Comparison of ENCODE assay signal across 10 cellular contexts in the genomic region with DNA sequence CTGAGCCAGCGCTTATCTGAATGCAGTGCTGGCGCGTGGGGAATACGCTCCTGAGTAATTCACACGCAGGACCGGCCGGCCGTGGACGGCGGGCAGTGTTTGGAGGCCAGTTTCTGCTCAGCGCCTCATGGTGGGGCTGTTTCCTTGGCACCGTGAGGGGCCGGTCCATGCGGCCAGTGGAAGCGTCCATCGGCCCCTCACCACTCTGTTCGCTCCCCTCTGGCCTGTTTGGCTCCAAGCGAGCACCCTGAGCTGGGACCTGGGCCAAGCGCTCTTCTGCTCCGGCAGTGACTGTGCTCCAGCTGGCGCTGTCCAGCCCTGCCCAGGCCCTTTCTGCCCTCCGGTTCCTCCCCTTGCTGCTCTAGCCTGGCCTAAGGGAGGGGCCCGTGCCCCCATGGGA. TPM values are rescaled to one million over a fixed set of nuclear protein-coding genes. Genes with fewer than 3 reads are reported as not detected.
DNase-seq lines count a peak whose midpoint lies in the region; ATAC-seq, FAIRE-seq and TF ChIP-seq lines count a peak whose summit lies in the region.
"Had no signal": no experiment of that assay in that cellular context is flagged by ENCODE, and none has a peak within 500 bp of the region (broad histone marks: within the 10 kb centered on the region; RNA-seq: fewer than 3 reads in every experiment).

No MANE protein-coding gene starts in this region.

- no peak for TF ChIP-seq EP300 in ovary (IDR thresholded peaks at IDR 0.05)

- FAIRE-seq in frontal cortex (lab: Jason Lieb, UNC), result no peak

- DNase-seq in ELF-1 (ENCODE audit: low read depth, low spot score), result peak; percentile 34
- DNase-seq in frontal cortex (ENCODE audit: low spot score in 2 of 2), result peak; percentile 82 to 83
- peak in 4 of 5 donors; percentile 22 to 48 (median 38) for DNase-seq in ovary
- DNase-seq in COLO829 (ENCODE audit: low spot score), result no peak
- DNase-seq in NCI-H345 treated with DMSO at 0.1 percent for 48 hours (lab: John Stamatoyannopoulos, UW; ENCODE audit: unreplicated experiment), result no peak
- no peak for DNase-seq in coronary artery (ENCODE audit: low spot score)
- DNase-seq: GDM1, upper lobe of left lung had no signal

- no peaks in the 10 kb centered on the region for H3K27me3 ChIP-seq in ovary

- H3K9me3 ChIP-seq in ovary, result no peaks in the 10 kb centered on the region
- H3K9me3 ChIP-seq: upper lobe of left lung had no signal

- H3K4me1 ChIP-seq in ovary (ENCODE audit: insufficient read depth), result no peaks in the 10 kb centered on the region

- intact Hi-C loops in ovary (cut with DNase I), result loop anchor here in 2 of 4 donors (5.0 to 10.0 kb wide), 2 partner anchors 553 to 1545 kb away; no protein-coding TSS in a partner anchor

- peak; percentile 69 for TF ChIP-seq CTCF in VCaP (conservative IDR thresholded peaks at IDR 0.05)
- TF ChIP-seq CTCF in ovary (IDR thresholded peaks at IDR 0.05), result no peak
- TF ChIP-seq CTCF in coronary artery (IDR thresholded peaks at IDR 0.05), result no peak

- H3K36me3 ChIP-seq in ovary, result no peaks in the 10 kb centered on the region
- H3K36me3 ChIP-seq: upper lobe of left lung had no signal

- WGBS in ovary, 3 donors, result 12 to 18% (median 14%) methylated on average over 14 to 23 of the region's 23 CpGs

- H3K27ac ChIP-seq in VCaP, result peak overlapping the region; percentile 56; the same call in 1 of the 2 replicates
- no peak overlapping the region for H3K27ac ChIP-seq in ovary
- no peak overlapping the region for H3K27ac ChIP-seq in coronary artery
- H3K27ac ChIP-seq: upper lobe of left lung had no signal

- TF ChIP-seq POLR2A in ovary (IDR thresholded peaks at IDR 0.05), result no peak

- no peak for ATAC-seq in HG03025 (IDR thresholded peaks at IDR 0.05; ENCODE audit: low FRiP score, unreplicated experiment)

- no peak overlapping the region for H3K4me3 ChIP-seq in ovary
- no peak overlapping the region for H3K4me3 ChIP-seq in coronary artery
- H3K4me3 ChIP-seq: upper lobe of left lung had no signal

RNA-seq across cellular contexts. Expression of a gene that starts 16.3 kb away (rescaled TPM):
- 9.0 TPM for total RNA-seq in frontal cortex
- under 1 TPM in 6 of 7 donors, not detected in 1; 0.05 to 0.84 (median 0.47) TPM for total RNA-seq in ovary
- polyA plus RNA-seq in ovary, result under 1 TPM; 0.08 to 0.19 TPM

RNA-seq across cellular contexts. Expression of a gene that starts 47.4 kb away (rescaled TPM):
- total RNA-seq in frontal cortex (20.0 TPM), ovary (10 to 100 TPM; 14.4 to 25.9 (median 23.0) TPM)
- 10 to 100 TPM; 14.5 to 19.3 TPM for polyA plus RNA-seq in ovary

Comparison
In these comparisons a context has a peak if more than half of its experiments do, and no peak if none do; other contexts are left out.
1. DNase-seq: peak in ELF-1 (single experiment), frontal cortex (2 of 2) and ovary (4 of 5); none in COLO829 (single experiment), NCI-H345 treated with DMSO at 0.1 percent for 48 hours (single experiment) and coronary artery (single experiment).